8 cellular contexts compared by ENCODE assay signal in genomic region chr11:66288138-66288865, GRCh38. TPM values are rescaled to one million over a fixed set of nuclear protein-coding genes. Genes with fewer than 3 reads are reported as not detected.
DNase-seq lines count a peak whose midpoint lies in the region; ATAC-seq and TF ChIP-seq lines count a peak whose summit lies in the region.

No MANE protein-coding gene starts in this region.

- no peaks in the 10 kb centered on the region for H3F3A ChIP-seq in smooth muscle cell (ENCODE audit: low read depth)

- H3K36me3 Mint-ChIP-seq in activated CD8-positive, alpha-beta T cell treated with anti-CD3 and anti-CD28 coated beads for 36 hours (ENCODE audit: low read depth), result peaks cover 3% of the 10 kb centered on the region

- H3K9me3 ChIP-seq in iPS DF 6.9 (ENCODE audit: control insufficient read depth, insufficient read depth, low read length) (no peaks in the 10 kb centered on the region), smooth muscle cell (replicated peaks; ENCODE audit: low read depth) (no peaks in the 10 kb centered on the region)

- peaks cover 3% of the 10 kb centered on the region; the same call in 1 of the 2 replicates for H3K27me3 ChIP-seq in iPS DF 6.9 (ENCODE audit: control insufficient read depth, insufficient read depth, low read length)
- H3K27me3 ChIP-seq in smooth muscle cell (ENCODE audit: low read depth), result peaks cover 28% of the 10 kb centered on the region

- H3K9me3 Mint-ChIP-seq in activated CD8-positive, alpha-beta T cell treated with anti-CD3 and anti-CD28 coated beads for 36 hours, result no peaks in the 10 kb centered on the region

- peak overlapping the region; percentile 86 for H3K4me2 ChIP-seq in smooth muscle cell

- H4K20me1 ChIP-seq in smooth muscle cell (ENCODE audit: low read depth), result peaks cover 45% of the 10 kb centered on the region

- CTCF ChIA-PET in activated CD8-positive, alpha-beta T cell treated with anti-CD3 and anti-CD28 coated beads for 36 hours (lab: Charles Lee), result interaction anchor here (0.8 to 4.8 kb wide), 11 partner anchors 8 to 151 kb away, joined by 3 to 27 read pairs (median 5); partner anchors contain the start of genes MRPL11 and RAB1B

- H3K27me3 Mint-ChIP-seq in activated CD8-positive, alpha-beta T cell treated with anti-CD3 and anti-CD28 coated beads for 36 hours, result peaks cover 13% of the 10 kb centered on the region

- H3K9ac ChIP-seq in smooth muscle cell (ENCODE audit: low read depth), result peak overlapping the region; percentile 90

- 0 out of 2 replicates have a peak, but pooled peaks cover 4% of the 10 kb centered on the region for H3K36me3 ChIP-seq in iPS DF 6.9 (ENCODE audit: control insufficient read depth, insufficient read depth, low read length)
- H3K36me3 ChIP-seq in smooth muscle cell (ENCODE audit: low read depth), result no peaks in the 10 kb centered on the region

- POLR2A ChIA-PET in activated CD8-positive, alpha-beta T cell treated with anti-CD3 and anti-CD28 coated beads for 36 hours (lab: Charles Lee), result interaction anchor here (0.6 to 1.5 kb wide), 10 partner anchors 18 to 389 kb away, joined by 3 to 9 read pairs (median 3); partner anchors contain the start of genes RAB1B and SLC29A2

- H3K27ac ChIP-seq in iPS DF 6.9 (ENCODE audit: low read length), result no peak overlapping the region
- H3K27ac ChIP-seq in smooth muscle cell (ENCODE audit: low read depth), result peak overlapping the region; percentile 93

- peak overlapping the region; percentile 89 for H3K4me3 ChIP-seq in iPS DF 6.9 (ENCODE audit: low read length)
- peak overlapping the region; percentile 71 for H3K4me3 ChIP-seq in smooth muscle cell

- H3K4me1 Mint-ChIP-seq in activated CD8-positive, alpha-beta T cell treated with anti-CD3 and anti-CD28 coated beads for 36 hours (ENCODE audit: low read depth), result peaks cover 31% of the 10 kb centered on the region

- intact Hi-C loops in activated CD8-positive, alpha-beta T cell treated with anti-CD3 and anti-CD28 coated beads for 36 hours (cut with micrococcal nuclease), result no loop called here

- peak overlapping the region; percentile 85 for H3K4me3 Mint-ChIP-seq in activated CD8-positive, alpha-beta T cell treated with anti-CD3 and anti-CD28 coated beads for 36 hours

- H3K79me2 ChIP-seq in smooth muscle cell (ENCODE audit: low read depth), result peaks cover 35% of the 10 kb centered on the region

- H3K4me1 ChIP-seq in iPS DF 6.9 (ENCODE audit: control insufficient read depth, insufficient read depth, low read length) (peaks cover 3% of the 10 kb centered on the region; the same call in 1 of the 2 replicates), smooth muscle cell (ENCODE audit: low read depth) (peaks cover 15% of the 10 kb centered on the region)

- ATAC-seq in activated CD8-positive, alpha-beta T cell treated with anti-CD3 and anti-CD28 coated beads for 36 hours, result no peak

- DNase-seq in A172 (ENCODE audit: low spot score) (peak; percentile 12), GM20000 (ENCODE audit: low spot score) (peak; percentile 43), iPS DF 6.9 (ENCODE audit: low read depth, low spot score) (no peak), smooth muscle cell (lab: John Stamatoyannopoulos, UW; ENCODE audit: unreplicated experiment) (no peak), NCI-H1694 (lab: John Stamatoyannopoulos, UW) (no peak), NCI-H1417 treated with DMSO at 0.1 percent for 48 hours (lab: John Stamatoyannopoulos, UW) (no peak), NCI-H2107 (lab: John Stamatoyannopoulos, UW) (no peak)
- DNase-seq in activated CD8-positive, alpha-beta T cell treated with anti-CD3 and anti-CD28 coated beads for 36 hours, result no peak

- no CpG with 5 or more reads among the region's 27 CpGs for WGBS in iPS DF 6.9 (ENCODE audit: insufficient coverage, insufficient read length)
- WGBS in smooth muscle cell (ENCODE audit: low lambda C conversion rate), result 18% methylated on average over 23 of the region's 27 CpGs

- peak overlapping the region; percentile 82 for H3K27ac Mint-ChIP-seq in activated CD8-positive, alpha-beta T cell treated with anti-CD3 and anti-CD28 coated beads for 36 hours

- no peak overlapping the region for H2AFZ ChIP-seq in smooth muscle cell (ENCODE audit: low read depth)

- TF ChIP-seq CTCF in GM20000 (IDR thresholded peaks at IDR 0.05; ENCODE audit: extremely low read depth, missing control alignments), result no peak
- TF ChIP-seq CTCF in activated CD8-positive, alpha-beta T cell treated with anti-CD3 and anti-CD28 coated beads for 36 hours (IDR thresholded peaks at IDR 0.05), result no peak
- TF ChIP-seq CTCF in smooth muscle cell (IDR thresholded peaks at IDR 0.05; ENCODE audit: borderline replicate concordance, insufficient read depth, poor library complexity, severe bottlenecking), result no peak

RNA-seq across cellular contexts. Expression of gene YIF1A, which starts 0.6 kb away (rescaled TPM):
- 86.1 and 109 TPM in 2 replicates for total RNA-seq in A172 (2014; rRNA removed; shearing (Covaris generic))
- total RNA-seq in activated CD8-positive, alpha-beta T cell treated with anti-CD3 and anti-CD28 coated beads for 36 hours, result 10 to 100 TPM; 57.4 to 64.0 TPM
- 110 and 195 TPM in 2 replicates for total RNA-seq in smooth muscle cell
- polyA plus RNA-seq in smooth muscle cell, result 320 and 365 TPM in 2 replicates

RNA-seq across cellular contexts. Expression of gene TMEM151A, which starts 3.4 kb away (rescaled TPM):
- 0.05 TPM in 1 of 2 replicates, not detected in the other for total RNA-seq in A172 (2014; rRNA removed; shearing (Covaris generic))
- not detected for total RNA-seq in activated CD8-positive, alpha-beta T cell treated with anti-CD3 and anti-CD28 coated beads for 36 hours
- 0.18 TPM in 1 of 2 replicates, not detected in the other for total RNA-seq in smooth muscle cell
- polyA plus RNA-seq in smooth muscle cell, result 0.13 and 0.64 TPM in 2 replicates

RNA-seq across cellular contexts. Expression of gene CNIH2, which starts 10.3 kb away (rescaled TPM):
- 0.72 and 1.9 TPM in 2 replicates for total RNA-seq in A172 (2014; rRNA removed; shearing (Covaris generic))
- total RNA-seq in activated CD8-positive, alpha-beta T cell treated with anti-CD3 and anti-CD28 coated beads for 36 hours, result 1 to 10 TPM in 1 of 2 experiments, under 1 TPM in 1; 0.96 to 2.0 TPM
- 5.1 and 12.2 TPM in 2 replicates for total RNA-seq in smooth muscle cell
- polyA plus RNA-seq in smooth muscle cell, result 13.7 and 17.0 TPM in 2 replicates

RNA-seq across cellular contexts. Expression of gene RAB1B, which starts 19.9 kb away (rescaled TPM):
- 132 and 133 TPM in 2 replicates for total RNA-seq in A172 (2014; rRNA removed; shearing (Covaris generic))
- total RNA-seq in activated CD8-positive, alpha-beta T cell treated with anti-CD3 and anti-CD28 coated beads for 36 hours, result 10 to 100 TPM; 97.9 to 98.2 TPM
- 53.3 and 57.7 TPM in 2 replicates for total RNA-seq in smooth muscle cell
- polyA plus RNA-seq in smooth muscle cell, result 20.9 and 23.3 TPM in 2 replicates

RNA-seq across cellular contexts. Expression of gene CD248, which starts 28.5 kb away (rescaled TPM):
- not detected in 2 replicates for total RNA-seq in A172 (2014; rRNA removed; shearing (Covaris generic))
- 10 to 100 TPM; 16.3 to 16.8 TPM for total RNA-seq in activated CD8-positive, alpha-beta T cell treated with anti-CD3 and anti-CD28 coated beads for 36 hours
- 29.0 and 35.5 TPM in 2 replicates for total RNA-seq in smooth muscle cell
- polyA plus RNA-seq in smooth muscle cell, result 196 and 287 TPM in 2 replicates

Comparison
In these comparisons a context has a peak if more than half of its experiments do, and no peak if none do; other contexts are left out.
1. DNase-seq: peak in A172 (single experiment) and GM20000 (single experiment); none in activated CD8-positive, alpha-beta T cell treated with anti-CD3 and anti-CD28 coated beads for 36 hours (single experiment), iPS DF 6.9 (single experiment), smooth muscle cell (single experiment), NCI-H1694 (single experiment), NCI-H1417 treated with DMSO at 0.1 percent for 48 hours (single experiment) and NCI-H2107 (single experiment).